ENCODE assay signal across 1 cellular context in the genomic region with DNA sequence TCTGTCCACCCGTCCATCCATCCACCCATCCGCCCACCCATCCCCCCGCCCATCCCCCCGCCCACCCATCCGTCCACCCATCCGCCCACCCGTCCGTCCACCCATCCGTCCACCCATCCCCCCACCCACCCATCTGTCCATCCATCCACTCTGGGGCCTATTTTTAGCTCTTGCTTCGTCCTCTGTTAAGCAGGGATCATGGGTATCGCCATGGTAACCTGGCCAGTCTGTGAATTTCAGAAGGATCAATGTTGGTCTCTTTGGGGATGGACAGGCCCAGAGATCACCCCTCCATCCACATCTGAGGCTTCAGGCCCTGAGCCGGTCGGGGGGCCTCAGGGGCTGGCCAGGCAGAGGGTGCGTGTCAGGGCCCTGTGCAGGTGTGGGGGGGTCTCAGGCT.
TF ChIP-seq lines count a peak whose summit lies in the region.

No MANE protein-coding gene starts in this region.

TF ChIP-seq in A549, 52 proteins besides CTCF, POLR2A, EP300 and RAD21 (continued from another document):
- TF ChIP-seq CHD4 (IDR thresholded peaks at IDR 0.05; ENCODE audit: borderline replicate concordance) (no peak), RFX5 (IDR thresholded peaks at IDR 0.05) (no peak), CEBPB (IDR thresholded peaks at IDR 0.05) (no peak), POLR2AphosphoS2 (conservative IDR thresholded peaks at IDR 0.05; ENCODE audit: low read length) (no peak), FOSL2 (IDR thresholded peaks at IDR 0.05) (no peak), FOSL2 (CRISPR knock-in tag; IDR thresholded peaks at IDR 0.05) (no peak), NFE2L2 (conservative IDR thresholded peaks at IDR 0.05; ENCODE audit: low read length) (no peak), GATA3 (IDR thresholded peaks at IDR 0.05; ENCODE audit: borderline replicate concordance) (no peak), HOXA7 (CRISPR knock-in tag; IDR thresholded peaks at IDR 0.05) (no peak)
- TF ChIP-seq, protein P1, sequence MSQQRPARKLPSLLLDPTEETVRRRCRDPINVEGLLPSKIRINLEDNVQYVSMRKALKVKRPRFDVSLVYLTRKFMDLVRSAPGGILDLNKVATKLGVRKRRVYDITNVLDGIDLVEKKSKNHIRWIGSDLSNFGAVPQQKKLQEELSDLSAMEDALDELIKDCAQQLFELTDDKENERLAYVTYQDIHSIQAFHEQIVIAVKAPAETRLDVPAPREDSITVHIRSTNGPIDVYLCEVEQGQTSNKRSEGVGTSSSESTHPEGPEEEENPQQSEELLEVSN (IDR thresholded peaks at IDR 0.05; ENCODE audit: borderline replicate concordance, low read depth) = no peak
- TF ChIP-seq, protein P2, sequence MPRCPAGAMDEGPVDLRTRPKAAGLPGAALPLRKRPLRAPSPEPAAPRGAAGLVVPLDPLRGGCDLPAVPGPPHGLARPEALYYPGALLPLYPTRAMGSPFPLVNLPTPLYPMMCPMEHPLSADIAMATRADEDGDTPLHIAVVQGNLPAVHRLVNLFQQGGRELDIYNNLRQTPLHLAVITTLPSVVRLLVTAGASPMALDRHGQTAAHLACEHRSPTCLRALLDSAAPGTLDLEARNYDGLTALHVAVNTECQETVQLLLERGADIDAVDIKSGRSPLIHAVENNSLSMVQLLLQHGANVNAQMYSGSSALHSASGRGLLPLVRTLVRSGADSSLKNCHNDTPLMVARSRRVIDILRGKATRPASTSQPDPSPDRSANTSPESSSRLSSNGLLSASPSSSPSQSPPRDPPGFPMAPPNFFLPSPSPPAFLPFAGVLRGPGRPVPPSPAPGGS (IDR thresholded peaks at IDR 0.05) = no peak
TF ChIP-seq in A549: peak in this region for 0.
